In the genomic region with DNA sequence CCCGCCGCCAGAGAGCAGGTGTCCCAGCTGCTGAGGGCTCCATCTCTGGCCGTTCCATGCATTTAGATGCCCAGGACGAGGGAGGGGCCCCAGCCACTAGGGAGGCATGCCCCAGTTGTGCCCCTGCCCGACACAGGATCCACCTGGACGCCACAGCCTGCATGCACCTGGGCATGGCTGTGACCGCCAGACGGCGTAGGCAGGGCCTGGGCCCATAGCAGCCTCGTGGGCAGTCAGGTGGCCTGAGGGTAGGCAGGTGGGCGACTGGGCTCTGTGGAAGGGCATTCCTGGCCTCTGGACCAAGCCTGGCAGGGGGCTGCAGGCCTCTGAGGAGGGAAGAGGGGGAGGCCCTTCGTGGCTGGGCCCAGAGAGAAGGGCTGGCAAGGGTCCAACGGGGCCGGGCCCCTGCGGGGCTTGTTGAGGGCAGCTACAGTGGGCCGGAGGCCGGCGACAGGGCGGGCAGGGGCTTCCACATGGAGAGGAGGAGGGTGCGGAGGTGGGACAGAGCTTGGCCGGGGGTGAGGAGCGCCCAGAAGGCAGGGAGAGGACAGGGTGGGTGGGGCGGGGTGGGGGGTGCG, we compare ENCODE assay signal across 20 cellular contexts.
DNase-seq lines count a peak whose midpoint lies in the region; ATAC-seq and TF ChIP-seq lines count a peak whose summit lies in the region.
"Had no signal": no experiment of that assay in that cellular context is flagged by ENCODE, and none has a peak within 500 bp of the region (broad histone marks: within the 10 kb centered on the region; RNA-seq: fewer than 3 reads in every experiment).

No MANE protein-coding gene starts in this region.

- H3K27ac ChIP-seq in RWPE2 (ENCODE audit: poor library complexity, severe bottlenecking) = no peak overlapping the region
- no peak overlapping the region for H3K27ac ChIP-seq in lower lobe of right lung
- H3K27ac ChIP-seq: colonic mucosa, esophagus squamous epithelium, gastroesophageal sphincter had no signal

- POLR2A ChIA-PET in activated naive CD8-positive, alpha-beta T cell treated with anti-CD3 and anti-CD28 coated beads, Interleukin-2, amount 10 ng/mL, durations not matched to agents 7 days and 5 days (lab: Charles Lee) = no interaction called here

- H3K4me3 ChIP-seq in RWPE2 (ENCODE audit: severe bottlenecking) = no peak overlapping the region
- no peak overlapping the region for H3K4me3 ChIP-seq in lower lobe of right lung
- H3K4me3 ChIP-seq: colonic mucosa, esophagus squamous epithelium, gastroesophageal sphincter had no signal

- peaks cover 10% of the 10 kb centered on the region for H3K4me1 Mint-ChIP-seq in activated naive CD8-positive, alpha-beta T cell treated with anti-CD3 and anti-CD28 coated beads, Interleukin-2, amount 10 ng/mL, durations not matched to agents 7 days and 5 days
- H3K4me1 Mint-ChIP-seq in activated naive CD8-positive, alpha-beta T cell treated with anti-CD3 and anti-CD28 coated beads, Interleukin-2, amount 50 U/mL, for 24 hours = peaks cover 6% of the 10 kb centered on the region
- H3K4me1 Mint-ChIP-seq: activated CD4-positive, alpha-beta memory T cell treated with anti-CD3 and anti-CD28 coated beads, Interleukin-2, amount 10 ng/mL, durations not matched to agents 7 days and 5 days had no signal

- peaks cover 1% of the 10 kb centered on the region for H3K27me3 Mint-ChIP-seq in activated naive CD8-positive, alpha-beta T cell treated with anti-CD3 and anti-CD28 coated beads, Interleukin-2, amount 10 ng/mL, durations not matched to agents 7 days and 5 days
- peaks cover 10% of the 10 kb centered on the region for H3K27me3 Mint-ChIP-seq in activated naive CD8-positive, alpha-beta T cell treated with anti-CD3 and anti-CD28 coated beads, Interleukin-2, amount 50 U/mL, for 24 hours
- H3K27me3 Mint-ChIP-seq: activated CD4-positive, alpha-beta memory T cell treated with anti-CD3 and anti-CD28 coated beads, Interleukin-2, amount 10 ng/mL, durations not matched to agents 7 days and 5 days; CD4-positive, CD25-positive, alpha-beta regulatory T cell had no signal

- no peak overlapping the region for H3K27ac Mint-ChIP-seq in activated naive CD8-positive, alpha-beta T cell treated with anti-CD3 and anti-CD28 coated beads, Interleukin-2, amount 10 ng/mL, durations not matched to agents 7 days and 5 days
- no peak overlapping the region for H3K27ac Mint-ChIP-seq in activated naive CD8-positive, alpha-beta T cell treated with anti-CD3 and anti-CD28 coated beads, Interleukin-2, amount 50 U/mL, for 24 hours
- H3K27ac Mint-ChIP-seq: activated CD4-positive, alpha-beta memory T cell treated with anti-CD3 and anti-CD28 coated beads, Interleukin-2, amount 10 ng/mL, durations not matched to agents 7 days and 5 days; CD4-positive, CD25-positive, alpha-beta regulatory T cell; IgD-negative memory B cell; naive B cell had no signal

- peaks cover 5% of the 10 kb centered on the region for H3K27me3 ChIP-seq in RWPE2 (ENCODE audit: insufficient read depth, poor library complexity, severe bottlenecking)
- peaks cover 18% of the 10 kb centered on the region for H3K27me3 ChIP-seq in lower lobe of right lung (ENCODE audit: low read depth)
- H3K27me3 ChIP-seq: colonic mucosa had no signal

- intact Hi-C loops in lower lobe of right lung (cut with DNase I) = no loop called here

- H3K4me3 Mint-ChIP-seq in activated naive CD8-positive, alpha-beta T cell treated with anti-CD3 and anti-CD28 coated beads, Interleukin-2, amount 10 ng/mL, durations not matched to agents 7 days and 5 days = no peak overlapping the region
- no peak overlapping the region for H3K4me3 Mint-ChIP-seq in activated naive CD8-positive, alpha-beta T cell treated with anti-CD3 and anti-CD28 coated beads, Interleukin-2, amount 50 U/mL, for 24 hours
- H3K4me3 Mint-ChIP-seq: activated CD4-positive, alpha-beta memory T cell treated with anti-CD3 and anti-CD28 coated beads, Interleukin-2, amount 10 ng/mL, durations not matched to agents 7 days and 5 days; CD4-positive, CD25-positive, alpha-beta regulatory T cell; IgD-negative memory B cell had no signal

- TF ChIP-seq CTCF in RWPE2 (IDR thresholded peaks at IDR 0.05; ENCODE audit: poor library complexity, severe bottlenecking) (no peak), lower lobe of right lung (IDR thresholded peaks at IDR 0.05) (no peak)

- no peaks in the 10 kb centered on the region for H3K9me3 Mint-ChIP-seq in activated naive CD8-positive, alpha-beta T cell treated with anti-CD3 and anti-CD28 coated beads, Interleukin-2, amount 10 ng/mL, durations not matched to agents 7 days and 5 days
- H3K9me3 Mint-ChIP-seq in activated naive CD8-positive, alpha-beta T cell treated with anti-CD3 and anti-CD28 coated beads, Interleukin-2, amount 50 U/mL, for 24 hours = no peaks in the 10 kb centered on the region
- H3K9me3 Mint-ChIP-seq: activated CD4-positive, alpha-beta memory T cell treated with anti-CD3 and anti-CD28 coated beads, Interleukin-2, amount 10 ng/mL, durations not matched to agents 7 days and 5 days had no signal

- no peaks in the 10 kb centered on the region for H3K36me3 ChIP-seq in RWPE2 (ENCODE audit: low read depth)
- H3K36me3 ChIP-seq in lower lobe of right lung = no peaks in the 10 kb centered on the region
- H3K36me3 ChIP-seq: colonic mucosa, esophagus squamous epithelium, gastroesophageal sphincter had no signal

- H3K36me3 Mint-ChIP-seq in activated naive CD8-positive, alpha-beta T cell treated with anti-CD3 and anti-CD28 coated beads, Interleukin-2, amount 10 ng/mL, durations not matched to agents 7 days and 5 days = no peaks in the 10 kb centered on the region
- H3K36me3 Mint-ChIP-seq in activated naive CD8-positive, alpha-beta T cell treated with anti-CD3 and anti-CD28 coated beads, Interleukin-2, amount 50 U/mL, for 24 hours (ENCODE audit: low read depth) = no peaks in the 10 kb centered on the region
- H3K36me3 Mint-ChIP-seq: CD4-positive, CD25-positive, alpha-beta regulatory T cell; IgD-negative memory B cell had no signal

- DNase-seq in activated naive CD8-positive, alpha-beta T cell treated with anti-CD3 and anti-CD28 coated beads, Interleukin-2, amount 10 ng/mL, durations not matched to agents 7 days and 5 days = peak; percentile 15
- DNase-seq in activated naive CD8-positive, alpha-beta T cell treated with anti-CD3 and anti-CD28 coated beads, Interleukin-2, amount 50 U/mL, for 24 hours = no peak
- DNase-seq in RWPE2 (ENCODE audit: low spot score) = peak; percentile 50
- peak; percentile 39 for DNase-seq in lower lobe of right lung
- DNase-seq in ureter (ENCODE audit: low spot score) = peak; percentile 39
- no peak for DNase-seq in SW480 (ENCODE audit: low spot score)
- DNase-seq in stimulated activated CD4-positive, alpha-beta T cell treated with anti-CD3 and anti-CD28 coated beads, Interleukin-4, amount 100 ng/mL, for 24 hours = no peak
- DNase-seq: activated CD4-positive, alpha-beta memory T cell treated with anti-CD3 and anti-CD28 coated beads, Interleukin-2, amount 10 ng/mL, durations not matched to agents 7 days and 5 days; CD4-positive, CD25-positive, alpha-beta regulatory T cell; colonic mucosa; esophagus squamous epithelium; mesenchymal stem cell; naive B cell; NCI-H1105; NCI-H2029 treated with DMSO at 0.1 percent for 48 hours; occipital lobe; SK-N-SH had no signal

- H3K4me1 ChIP-seq in RWPE2 (ENCODE audit: insufficient read depth, poor library complexity, severe bottlenecking) (no peaks in the 10 kb centered on the region), lower lobe of right lung (no peaks in the 10 kb centered on the region)
- H3K4me1 ChIP-seq: colonic mucosa had no signal

- H3K9me3 ChIP-seq in RWPE2 (ENCODE audit: severe bottlenecking) (no peaks in the 10 kb centered on the region), lower lobe of right lung (peaks cover 3% of the 10 kb centered on the region)
- H3K9me3 ChIP-seq: colonic mucosa, esophagus squamous epithelium, SK-N-SH had no signal

- no peak for ATAC-seq in activated naive CD8-positive, alpha-beta T cell treated with anti-CD3 and anti-CD28 coated beads, Interleukin-2, amount 10 ng/mL, durations not matched to agents 7 days and 5 days (ENCODE audit: low read depth)
- ATAC-seq in activated naive CD8-positive, alpha-beta T cell treated with anti-CD3 and anti-CD28 coated beads, Interleukin-2, amount 50 U/mL, for 24 hours = no peak
- ATAC-seq in RWPE2 (ENCODE audit: low read depth) (no peak), lower lobe of right lung (no peak), GM19324 (IDR thresholded peaks at IDR 0.05; ENCODE audit: low FRiP score, unreplicated experiment) (no peak)
- ATAC-seq: gastroesophageal sphincter had no signal

Comparison
In these comparisons a context has a peak if more than half of its experiments do, and no peak if none do; other contexts are left out.
1. DNase-seq: peak in activated naive CD8-positive, alpha-beta T cell treated with anti-CD3 and anti-CD28 coated beads, Interleukin-2, amount 10 ng/mL, durations not matched to agents 7 days and 5 days (single experiment), RWPE2 (single experiment), lower lobe of right lung (single experiment) and ureter (single experiment); none in activated naive CD8-positive, alpha-beta T cell treated with anti-CD3 and anti-CD28 coated beads, Interleukin-2, amount 50 U/mL, for 24 hours (single experiment), SW480 (single experiment) and stimulated activated CD4-positive, alpha-beta T cell treated with anti-CD3 and anti-CD28 coated beads, Interleukin-4, amount 100 ng/mL, for 24 hours (single experiment).